ENCODE assay signal across 12 cellular contexts in genomic region chr2:71578665-71579371, GRCh38.
DNase-seq lines count a peak whose midpoint lies in the region; ATAC-seq, FAIRE-seq and TF ChIP-seq lines count a peak whose summit lies in the region.
"Had no signal": no experiment of that assay in that cellular context is flagged by ENCODE, and none has a peak within 500 bp of the region (broad histone marks: within the 10 kb centered on the region; RNA-seq: fewer than 3 reads in every experiment).

No MANE protein-coding gene starts in this region.

- H3K9ac ChIP-seq in adipocyte (ENCODE audit: low read length), result peak overlapping the region; percentile 69

- intact Hi-C loops in testis (cut with DNase I; ENCODE audit: low total_unique reads), result no loop called here
- intact Hi-C loops in CD8-positive, alpha-beta T cell (cut with DNase I, micrococcal nuclease), result no loop called here

- H3K36me3 ChIP-seq in adipocyte (ENCODE audit: control insufficient read depth, insufficient read depth, low read length, severe bottlenecking), result no peaks in the 10 kb centered on the region
- H3K36me3 ChIP-seq in testis (ENCODE audit: low read depth, missing control alignments), result no peaks in the 10 kb centered on the region
- H3K36me3 ChIP-seq in CD8-positive, alpha-beta T cell (ENCODE audit: insufficient read depth, low read length), result no peaks in the 10 kb centered on the region
- H3K36me3 ChIP-seq: adrenal gland had no signal

- no peak for FAIRE-seq in GM12891 (lab: Jason Lieb, UNC)

- no peak overlapping the region for H3K27ac ChIP-seq in testis
- no peak overlapping the region for H3K27ac ChIP-seq in CD8-positive, alpha-beta T cell (ENCODE audit: low read depth, low read length)

- no peak for TF ChIP-seq CTCF in testis (IDR thresholded peaks at IDR 0.05)
- no peak for TF ChIP-seq CTCF in CD8-positive, alpha-beta T cell (IDR thresholded peaks at IDR 0.05)

- no peaks in the 10 kb centered on the region for H3K4me1 Mint-ChIP-seq in CD8-positive, alpha-beta T cell (ENCODE audit: low read depth)

- DNase-seq in adipocyte (ENCODE audit: low read depth) (no peak), foreskin melanocyte (peak; percentile 60), mucosa of gallbladder (ENCODE audit: low spot score) (peak; percentile 24), testis (peak; percentile 21), G401 (ENCODE audit: low spot score) (no peak), GM12891 (ENCODE audit: insufficient read length, low spot score) (no peak)
- DNase-seq in CD8-positive, alpha-beta T cell, result no peak
- DNase-seq: NCI-H2171 had no signal

- no peaks in the 10 kb centered on the region for H3K36me3 Mint-ChIP-seq in CD8-positive, alpha-beta T cell

- peaks cover 54% of the 10 kb centered on the region for H3K4me1 ChIP-seq in adipocyte (ENCODE audit: control insufficient read depth, insufficient read depth, low read length)
- H3K4me1 ChIP-seq in testis, result no peaks in the 10 kb centered on the region
- H3K4me1 ChIP-seq in CD8-positive, alpha-beta T cell (ENCODE audit: insufficient read depth, low read length), result no peaks in the 10 kb centered on the region
- H3K4me1 ChIP-seq: adrenal gland had no signal

- CTCF ChIA-PET in CD8-positive, alpha-beta T cell (lab: Charles Lee), result interaction anchor here (1.4 kb wide), 1 partner anchor 30 kb away, joined by 4 read pairs; no protein-coding TSS in a partner anchor

- in situ Hi-C loops in G401 (cut with HindIII; ENCODE audit: low sequenced_read_pairs), result no loop called here

- H3K9me3 ChIP-seq in adipocyte (ENCODE audit: control insufficient read depth, low read length), result no peaks in the 10 kb centered on the region
- H3K9me3 ChIP-seq in testis, result no peaks in the 10 kb centered on the region
- H3K9me3 ChIP-seq in CD8-positive, alpha-beta T cell (ENCODE audit: low read length), result no peaks in the 10 kb centered on the region
- H3K9me3 ChIP-seq: adrenal gland had no signal

- ATAC-seq in GM19397 (IDR thresholded peaks at IDR 0.05; ENCODE audit: unreplicated experiment), result no peak
- ATAC-seq in CD8-positive, alpha-beta T cell, result no peak
- ATAC-seq: left lobe of liver, Panc1 had no signal

- H3K27me3 Mint-ChIP-seq in CD8-positive, alpha-beta T cell (ENCODE audit: low read depth), result no peaks in the 10 kb centered on the region

- no peak overlapping the region for H3K27ac Mint-ChIP-seq in CD8-positive, alpha-beta T cell

- no peak overlapping the region for H3K4me3 Mint-ChIP-seq in CD8-positive, alpha-beta T cell

- POLR2A ChIA-PET in CD8-positive, alpha-beta T cell (lab: Charles Lee), result no interaction called here

- no peaks in the 10 kb centered on the region for H3K9me3 Mint-ChIP-seq in CD8-positive, alpha-beta T cell

- H3K4me3 ChIP-seq in adipocyte (ENCODE audit: low read length), result peak overlapping the region; percentile 48
- H3K4me3 ChIP-seq in testis, result no peak overlapping the region
- no peak overlapping the region for H3K4me3 ChIP-seq in CD8-positive, alpha-beta T cell (ENCODE audit: low read depth, low read length)
- H3K4me3 ChIP-seq: adrenal gland had no signal

- TF ChIP-seq POLR2A in testis (IDR thresholded peaks at IDR 0.05) (no peak), GM12891 (IDR thresholded peaks at IDR 0.05; ENCODE audit: low read depth, low read length) (no peak)

- WGBS in testis, 2 donors, result 76 to 83% methylated on average over 25 of the region's 25 CpGs

- H3K27me3 ChIP-seq in adipocyte (replicated peaks; ENCODE audit: control insufficient read depth, insufficient read depth, low read length) (no peaks in the 10 kb centered on the region), testis (no peaks in the 10 kb centered on the region)
- no peaks in the 10 kb centered on the region for H3K27me3 ChIP-seq in CD8-positive, alpha-beta T cell (ENCODE audit: insufficient read depth, low read length)
- H3K27me3 ChIP-seq: adrenal gland had no signal

TF ChIP-seq in GM12891, 5 proteins besides CTCF, POLR2A, EP300 and RAD21:
- TF ChIP-seq TAF1 (IDR thresholded peaks at IDR 0.05; ENCODE audit: low read depth, low read length) (no peak), SPI1 (IDR thresholded peaks at IDR 0.05; ENCODE audit: low read depth, low read length) (no peak)

Comparison
In these comparisons a context has a peak if more than half of its experiments do, and no peak if none do; other contexts are left out.
1. DNase-seq: peak in foreskin melanocyte (single experiment), mucosa of gallbladder (single experiment) and testis (single experiment); none in adipocyte (single experiment), G401 (single experiment), GM12891 (single experiment) and CD8-positive, alpha-beta T cell (0 of 7).